Comparison of ENCODE assay signal across 12 cellular contexts in the genomic region with DNA sequence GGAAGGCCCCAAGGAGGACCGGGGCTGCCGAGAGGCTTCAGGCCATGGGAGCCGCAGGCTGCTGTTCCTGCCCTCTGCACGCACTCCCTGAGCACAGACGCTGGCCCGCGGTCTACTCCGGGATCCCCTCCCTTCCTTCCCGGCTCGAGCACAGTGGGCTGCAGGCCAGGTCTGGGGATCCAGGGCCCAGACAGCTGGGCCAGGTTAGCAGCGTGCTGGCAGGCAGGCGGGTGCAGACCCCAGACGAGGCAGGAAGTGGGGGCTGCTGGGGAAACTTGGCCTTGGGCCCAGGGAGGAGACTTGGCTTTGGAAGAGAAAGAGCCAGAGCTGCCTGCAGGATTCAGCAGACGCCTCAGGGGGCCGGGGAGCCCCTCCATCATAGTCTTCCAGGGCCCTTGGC. TPM values are rescaled to one million over a fixed set of nuclear protein-coding genes. Genes with fewer than 3 reads are reported as not detected.
A peak's percentile ranks its signal among the peaks of the same experiment; 100 is the strongest.
DNase-seq lines count a peak whose midpoint lies in the region; ATAC-seq and TF ChIP-seq lines count a peak whose summit lies in the region.
"Had no signal": no experiment of that assay in that cellular context is flagged by ENCODE, and none has a peak within 500 bp of the region (broad histone marks: within the 10 kb centered on the region; RNA-seq: fewer than 3 reads in every experiment).

No MANE protein-coding gene starts in this region.

- TF ChIP-seq POLR2A in right lobe of liver (IDR thresholded peaks at IDR 0.05): no peak

- no peaks in the 10 kb centered on the region for H4K20me1 ChIP-seq in PC-3 (ENCODE audit: low read length)

- no peaks in the 10 kb centered on the region for H3K79me2 ChIP-seq in PC-3 (ENCODE audit: low read length)

- CTCF ChIA-PET in PC-3 (lab: Charles Lee): interaction anchor here (0.6 kb wide), 1 partner anchor 10 kb away, joined by 3 read pairs; no protein-coding TSS in a partner anchor

- no peaks in the 10 kb centered on the region for H3K27me3 ChIP-seq in right lobe of liver
- H3K27me3 ChIP-seq in aorta (ENCODE audit: control insufficient read depth in 1 of 2, insufficient read depth in 2 of 2, low read length in 1 of 2): no peaks in the 10 kb centered on the region
- no peaks in the 10 kb centered on the region for H3K27me3 ChIP-seq in PC-3 (ENCODE audit: low read length)

- no peak overlapping the region for H3K4me2 ChIP-seq in PC-3 (ENCODE audit: low read length)

- no peaks in the 10 kb centered on the region for H3K36me3 ChIP-seq in right lobe of liver
- no peaks in the 10 kb centered on the region for H3K36me3 ChIP-seq in aorta (ENCODE audit: control insufficient read depth in 1 of 2, insufficient read depth in 2 of 2, low read length in 1 of 2)
- H3K36me3 ChIP-seq in PC-3 (ENCODE audit: low read depth, low read length): no peaks in the 10 kb centered on the region

- H2AFZ ChIP-seq in PC-3 (ENCODE audit: low read length): no peak overlapping the region

- no peak for TF ChIP-seq CTCF in choroid plexus epithelial cell (conservative IDR thresholded peaks at IDR 0.05; ENCODE audit: low read depth, low read length)
- no peak for TF ChIP-seq CTCF in right lobe of liver (IDR thresholded peaks at IDR 0.05)
- no peak for TF ChIP-seq CTCF in PC-3 (conservative IDR thresholded peaks at IDR 0.05; ENCODE audit: low read depth, low read length)

- H3K4me1 ChIP-seq in right lobe of liver (no peaks in the 10 kb centered on the region), aorta (ENCODE audit: control insufficient read depth in 1 of 2, insufficient read depth in 2 of 2, low read length in 2 of 2) (no peaks in the 10 kb centered on the region), PC-3 (ENCODE audit: insufficient read depth, low read length) (no peaks in the 10 kb centered on the region)

- H3K27ac ChIP-seq in right lobe of liver (no peak overlapping the region), aorta (ENCODE audit: low read depth in 1 of 2, low read length in 2 of 2) (no peak overlapping the region), PC-3 (ENCODE audit: low read length) (no peak overlapping the region)
- H3K27ac ChIP-seq: 22Rv1 had no signal

- H3K9me2 ChIP-seq in PC-3 (replicated peaks; ENCODE audit: low read length): no peaks in the 10 kb centered on the region

- POLR2A ChIA-PET in PC-3 (lab: Charles Lee; ENCODE audit: unreplicated experiment): no interaction called here

- no peaks in the 10 kb centered on the region for H3F3A ChIP-seq in PC-3 (ENCODE audit: low read length, unreplicated experiment)

- DNase-seq in NCI-H82 (lab: John Stamatoyannopoulos, UW) (peak; percentile 81), NCI-H82 treated with DMSO at 0.1 percent for 48 hours (lab: John Stamatoyannopoulos, UW; ENCODE audit: unreplicated experiment) (no peak), choroid plexus epithelial cell (ENCODE audit: low read depth) (peak; percentile 46), right lobe of liver (peak in 1 of 3 donors; percentile 55), aorta (peak; percentile 81 to 83), PC-3 (no peak), NCI-H345 (lab: John Stamatoyannopoulos, UW) (no peak)
- DNase-seq: activated CD8-positive, alpha-beta memory T cell treated with anti-CD3 and anti-CD28 coated beads for 24 hours; cerebellar nuclear complex; RPMI8226 had no signal

- H3K9ac ChIP-seq in PC-3 (ENCODE audit: low read length): no peak overlapping the region

- 4% methylated on average over 3 of the region's 15 CpGs for WGBS in right lobe of liver (ENCODE audit: insufficient coverage, low coverage, low lambda C conversion rate, missing lambda C conversion rate)
- WGBS in aorta, 2 donors: 0 to 2% methylated on average over 14 to 15 of the region's 15 CpGs

- no peak overlapping the region for H3K4me3 ChIP-seq in choroid plexus epithelial cell (ENCODE audit: low read depth, low read length)
- H3K4me3 ChIP-seq in right lobe of liver: no peak overlapping the region
- H3K4me3 ChIP-seq in aorta (ENCODE audit: low read length in 2 of 2): no peak overlapping the region
- H3K4me3 ChIP-seq in PC-3 (ENCODE audit: low read length): no peak overlapping the region

- intact Hi-C loops in right lobe of liver (cut with DNase I): no loop called here
- intact Hi-C loops in aorta (cut with DNase I): no loop called here
- intact Hi-C loops in PC-3 (cut with micrococcal nuclease): no loop called here

- ATAC-seq in right lobe of liver: peak; percentile 40 to 67 (median 54)
- peak; percentile 74 for ATAC-seq in aorta (ENCODE audit: low FRiP score)
- ATAC-seq in PC-3: no peak
- no peak for ATAC-seq in HG02970 (IDR thresholded peaks at IDR 0.05; ENCODE audit: low FRiP score, unreplicated experiment)

- no TSS peak for BruUV-seq in PC-3 (replicated peaks; lab: Mats Ljungman, UMichigan)

- H3K9me3 ChIP-seq in right lobe of liver (no peaks in the 10 kb centered on the region), aorta (ENCODE audit: control insufficient read depth, low read length) (no peaks in the 10 kb centered on the region), PC-3 (ENCODE audit: low read length) (no peaks in the 10 kb centered on the region)

RNA-seq across cellular contexts. Expression of gene ABCC3, which starts 30.2 kb away (rescaled TPM):
- total RNA-seq in right lobe of liver (100 to 1,000 TPM; 146 to 286 (median 178) TPM), aorta (10 to 100 TPM; 25.7 to 54.9 TPM), PC-3 (2014; rRNA removed) (50.2 and 64.4 TPM in 2 replicates)
- polyA plus RNA-seq in aorta: 100 to 1,000 TPM in 1 of 2 donors, 1 to 10 TPM in 1; 9.9 to 145 TPM

RNA-seq across cellular contexts. Expression of gene CACNA1G, which starts 44.0 kb away (rescaled TPM):
- not detected for total RNA-seq in right lobe of liver
- 1 to 10 TPM in 1 of 2 donors, under 1 TPM in 1; 0.29 to 2.8 TPM for total RNA-seq in aorta
- not detected for polyA plus RNA-seq in aorta
- total RNA-seq in PC-3 (2014; rRNA removed): 0.04 and 0.12 TPM in 2 replicates

RNA-seq across cellular contexts. Expression of gene SPATA20, which starts 57.5 kb away (rescaled TPM):
- total RNA-seq in right lobe of liver (100 to 1,000 TPM in 1 of 6 experiments, 10 to 100 TPM in 5; 29.6 to 203 (median 34.2) TPM), aorta (10 to 100 TPM; 27.8 to 41.9 TPM), PC-3 (2014; rRNA removed) (104 and 115 TPM in 2 replicates)
- 10 to 100 TPM; 16.7 to 64.0 TPM for polyA plus RNA-seq in aorta

Comparison
In these comparisons a context has a peak if more than half of its experiments do, and no peak if none do; other contexts are left out.
1. DNase-seq: peak in NCI-H82 (single experiment), choroid plexus epithelial cell (single experiment) and aorta (2 of 2); none in NCI-H82 treated with DMSO at 0.1 percent for 48 hours (single experiment), PC-3 (single experiment) and NCI-H345 (single experiment).
2. ATAC-seq: peak in right lobe of liver (4 of 4) and aorta (single experiment); none in PC-3 (single experiment) and HG02970 (single experiment).